Comparison of ENCODE assay signal across 1 cellular context in the genomic region with DNA sequence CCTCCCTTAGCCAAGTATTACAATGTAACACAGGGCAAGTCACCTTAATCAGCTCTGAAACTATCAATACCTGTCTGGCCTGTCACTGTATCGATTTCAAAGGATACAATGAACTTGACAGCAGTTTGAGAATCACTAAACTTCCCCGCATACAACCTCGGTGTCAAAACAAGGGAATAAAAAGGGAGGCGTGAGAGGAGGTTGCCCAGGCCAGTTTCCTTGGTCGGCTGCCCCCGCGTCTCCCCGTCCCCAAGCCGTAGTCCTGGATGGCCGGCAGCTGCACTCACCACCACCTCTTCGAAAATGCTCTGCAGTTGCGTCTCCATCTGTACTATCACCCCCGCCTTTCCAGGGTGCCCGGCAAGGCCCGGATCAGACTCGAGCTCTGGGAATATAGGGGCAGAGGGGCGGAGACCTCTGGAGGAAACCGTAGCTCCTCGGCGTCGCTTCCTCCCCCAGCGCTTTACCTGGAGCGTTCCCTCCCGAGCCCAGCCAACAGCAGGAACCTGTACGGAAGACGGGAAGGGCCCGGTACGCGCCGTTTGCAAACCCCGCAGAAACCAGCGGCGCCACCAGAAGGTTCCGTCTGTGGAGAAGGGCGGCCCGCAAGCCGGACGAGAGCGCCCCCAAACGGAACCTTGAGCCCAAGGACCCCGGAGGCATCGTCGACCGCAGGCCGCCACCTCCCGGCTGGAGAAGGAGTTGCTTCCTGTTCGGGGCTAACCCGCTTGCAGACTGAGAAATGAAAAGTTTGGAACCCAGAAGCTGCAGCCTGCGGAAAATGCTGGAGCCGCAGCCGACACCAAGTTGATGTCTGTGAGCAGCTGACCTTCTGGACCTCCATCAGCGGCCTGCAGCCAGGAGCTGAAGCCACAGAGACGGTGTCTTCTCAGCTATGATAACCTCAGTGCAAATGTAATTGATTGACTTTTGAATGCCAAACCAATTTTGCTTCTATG.
TF ChIP-seq lines count a peak whose summit lies in the region.

A gene with protein sequence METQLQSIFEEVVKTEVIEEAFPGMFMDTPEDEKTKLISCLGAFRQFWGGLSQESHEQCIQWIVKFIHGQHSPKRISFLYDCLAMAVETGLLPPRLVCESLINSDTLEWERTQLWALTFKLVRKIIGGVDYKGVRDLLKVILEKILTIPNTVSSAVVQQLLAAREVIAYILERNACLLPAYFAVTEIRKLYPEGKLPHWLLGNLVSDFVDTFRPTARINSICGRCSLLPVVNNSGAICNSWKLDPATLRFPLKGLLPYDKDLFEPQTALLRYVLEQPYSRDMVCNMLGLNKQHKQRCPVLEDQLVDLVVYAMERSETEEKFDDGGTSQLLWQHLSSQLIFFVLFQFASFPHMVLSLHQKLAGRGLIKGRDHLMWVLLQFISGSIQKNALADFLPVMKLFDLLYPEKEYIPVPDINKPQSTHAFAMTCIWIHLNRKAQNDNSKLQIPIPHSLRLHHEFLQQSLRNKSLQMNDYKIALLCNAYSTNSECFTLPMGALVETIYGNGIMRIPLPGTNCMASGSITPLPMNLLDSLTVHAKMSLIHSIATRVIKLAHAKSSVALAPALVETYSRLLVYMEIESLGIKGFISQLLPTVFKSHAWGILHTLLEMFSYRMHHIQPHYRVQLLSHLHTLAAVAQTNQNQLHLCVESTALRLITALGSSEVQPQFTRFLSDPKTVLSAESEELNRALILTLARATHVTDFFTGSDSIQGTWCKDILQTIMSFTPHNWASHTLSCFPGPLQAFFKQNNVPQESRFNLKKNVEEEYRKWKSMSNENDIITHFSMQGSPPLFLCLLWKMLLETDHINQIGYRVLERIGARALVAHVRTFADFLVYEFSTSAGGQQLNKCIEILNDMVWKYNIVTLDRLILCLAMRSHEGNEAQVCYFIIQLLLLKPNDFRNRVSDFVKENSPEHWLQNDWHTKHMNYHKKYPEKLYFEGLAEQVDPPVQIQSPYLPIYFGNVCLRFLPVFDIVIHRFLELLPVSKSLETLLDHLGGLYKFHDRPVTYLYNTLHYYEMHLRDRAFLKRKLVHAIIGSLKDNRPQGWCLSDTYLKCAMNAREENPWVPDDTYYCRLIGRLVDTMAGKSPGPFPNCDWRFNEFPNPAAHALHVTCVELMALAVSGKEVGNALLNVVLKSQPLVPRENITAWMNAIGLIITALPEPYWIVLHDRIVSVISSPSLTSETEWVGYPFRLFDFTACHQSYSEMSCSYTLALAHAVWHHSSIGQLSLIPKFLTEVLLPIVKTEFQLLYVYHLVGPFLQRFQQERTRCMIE (N-terminal part only) (minus strand): TSS at position 519 of the 959 bp plus-strand sequence. CDS start 193 bp downstream, at position 326.

TF ChIP-seq in HepG2, 621 proteins besides CTCF, POLR2A, EP300 and RAD21 (continued from another document and continues in another):
- TF ChIP-seq, protein P1, sequence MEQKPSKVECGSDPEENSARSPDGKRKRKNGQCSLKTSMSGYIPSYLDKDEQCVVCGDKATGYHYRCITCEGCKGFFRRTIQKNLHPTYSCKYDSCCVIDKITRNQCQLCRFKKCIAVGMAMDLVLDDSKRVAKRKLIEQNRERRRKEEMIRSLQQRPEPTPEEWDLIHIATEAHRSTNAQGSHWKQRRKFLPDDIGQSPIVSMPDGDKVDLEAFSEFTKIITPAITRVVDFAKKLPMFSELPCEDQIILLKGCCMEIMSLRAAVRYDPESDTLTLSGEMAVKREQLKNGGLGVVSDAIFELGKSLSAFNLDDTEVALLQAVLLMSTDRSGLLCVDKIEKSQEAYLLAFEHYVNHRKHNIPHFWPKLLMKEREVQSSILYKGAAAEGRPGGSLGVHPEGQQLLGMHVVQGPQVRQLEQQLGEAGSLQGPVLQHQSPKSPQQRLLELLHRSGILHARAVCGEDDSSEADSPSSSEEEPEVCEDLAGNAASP (CRISPR knock-in tag; IDR thresholded peaks at IDR 0.05; ENCODE audit: borderline replicate concordance) = peak; percentile 80
- TF ChIP-seq, protein P2, sequence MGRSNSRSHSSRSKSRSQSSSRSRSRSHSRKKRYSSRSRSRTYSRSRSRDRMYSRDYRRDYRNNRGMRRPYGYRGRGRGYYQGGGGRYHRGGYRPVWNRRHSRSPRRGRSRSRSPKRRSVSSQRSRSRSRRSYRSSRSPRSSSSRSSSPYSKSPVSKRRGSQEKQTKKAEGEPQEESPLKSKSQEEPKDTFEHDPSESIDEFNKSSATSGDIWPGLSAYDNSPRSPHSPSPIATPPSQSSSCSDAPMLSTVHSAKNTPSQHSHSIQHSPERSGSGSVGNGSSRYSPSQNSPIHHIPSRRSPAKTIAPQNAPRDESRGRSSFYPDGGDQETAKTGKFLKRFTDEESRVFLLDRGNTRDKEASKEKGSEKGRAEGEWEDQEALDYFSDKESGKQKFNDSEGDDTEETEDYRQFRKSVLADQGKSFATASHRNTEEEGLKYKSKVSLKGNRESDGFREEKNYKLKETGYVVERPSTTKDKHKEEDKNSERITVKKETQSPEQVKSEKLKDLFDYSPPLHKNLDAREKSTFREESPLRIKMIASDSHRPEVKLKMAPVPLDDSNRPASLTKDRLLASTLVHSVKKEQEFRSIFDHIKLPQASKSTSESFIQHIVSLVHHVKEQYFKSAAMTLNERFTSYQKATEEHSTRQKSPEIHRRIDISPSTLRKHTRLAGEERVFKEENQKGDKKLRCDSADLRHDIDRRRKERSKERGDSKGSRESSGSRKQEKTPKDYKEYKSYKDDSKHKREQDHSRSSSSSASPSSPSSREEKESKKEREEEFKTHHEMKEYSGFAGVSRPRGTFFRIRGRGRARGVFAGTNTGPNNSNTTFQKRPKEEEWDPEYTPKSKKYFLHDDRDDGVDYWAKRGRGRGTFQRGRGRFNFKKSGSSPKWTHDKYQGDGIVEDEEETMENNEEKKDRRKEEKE (IDR thresholded peaks at IDR 0.05) = no peak
- peak; percentile 96 for TF ChIP-seq PITX1 (CRISPR knock-in tag; IDR thresholded peaks at IDR 0.05)
- TF ChIP-seq, protein P3, sequence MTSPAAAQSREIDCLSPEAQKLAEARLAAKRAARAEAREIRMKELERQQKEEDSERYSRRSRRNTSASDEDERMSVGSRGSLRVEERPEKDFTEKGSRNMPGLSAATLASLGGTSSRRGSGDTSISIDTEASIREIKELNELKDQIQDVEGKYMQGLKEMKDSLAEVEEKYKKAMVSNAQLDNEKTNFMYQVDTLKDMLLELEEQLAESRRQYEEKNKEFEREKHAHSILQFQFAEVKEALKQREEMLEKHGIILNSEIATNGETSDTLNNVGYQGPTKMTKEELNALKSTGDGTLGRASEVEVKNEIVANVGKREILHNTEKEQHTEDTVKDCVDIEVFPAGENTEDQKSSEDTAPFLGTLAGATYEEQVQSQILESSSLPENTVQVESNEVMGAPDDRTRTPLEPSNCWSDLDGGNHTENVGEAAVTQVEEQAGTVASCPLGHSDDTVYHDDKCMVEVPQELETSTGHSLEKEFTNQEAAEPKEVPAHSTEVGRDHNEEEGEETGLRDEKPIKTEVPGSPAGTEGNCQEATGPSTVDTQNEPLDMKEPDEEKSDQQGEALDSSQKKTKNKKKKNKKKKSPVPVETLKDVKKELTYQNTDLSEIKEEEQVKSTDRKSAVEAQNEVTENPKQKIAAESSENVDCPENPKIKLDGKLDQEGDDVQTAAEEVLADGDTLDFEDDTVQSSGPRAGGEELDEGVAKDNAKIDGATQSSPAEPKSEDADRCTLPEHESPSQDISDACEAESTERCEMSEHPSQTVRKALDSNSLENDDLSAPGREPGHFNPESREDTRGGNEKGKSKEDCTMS (CRISPR knock-in tag; conservative IDR thresholded peaks at IDR 0.05) = peak; percentile 92
- peak; percentile 97 for TF ChIP-seq DR1 (CRISPR knock-in tag; IDR thresholded peaks at IDR 0.05)
- TF ChIP-seq, protein P4, sequence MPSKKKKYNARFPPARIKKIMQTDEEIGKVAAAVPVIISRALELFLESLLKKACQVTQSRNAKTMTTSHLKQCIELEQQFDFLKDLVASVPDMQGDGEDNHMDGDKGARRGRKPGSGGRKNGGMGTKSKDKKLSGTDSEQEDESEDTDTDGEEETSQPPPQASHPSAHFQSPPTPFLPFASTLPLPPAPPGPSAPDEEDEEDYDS (CRISPR knock-in tag; IDR thresholded peaks at IDR 0.05) = peak; percentile 84
- TF ChIP-seq ZNF761 (CRISPR knock-in tag; conservative IDR thresholded peaks at IDR 0.05) = peak; percentile 100
- TF ChIP-seq POLR2AphosphoS5 (IDR thresholded peaks at IDR 0.05; ENCODE audit: low read depth, low read length) = peak; percentile 80
- TF ChIP-seq, protein P5, sequence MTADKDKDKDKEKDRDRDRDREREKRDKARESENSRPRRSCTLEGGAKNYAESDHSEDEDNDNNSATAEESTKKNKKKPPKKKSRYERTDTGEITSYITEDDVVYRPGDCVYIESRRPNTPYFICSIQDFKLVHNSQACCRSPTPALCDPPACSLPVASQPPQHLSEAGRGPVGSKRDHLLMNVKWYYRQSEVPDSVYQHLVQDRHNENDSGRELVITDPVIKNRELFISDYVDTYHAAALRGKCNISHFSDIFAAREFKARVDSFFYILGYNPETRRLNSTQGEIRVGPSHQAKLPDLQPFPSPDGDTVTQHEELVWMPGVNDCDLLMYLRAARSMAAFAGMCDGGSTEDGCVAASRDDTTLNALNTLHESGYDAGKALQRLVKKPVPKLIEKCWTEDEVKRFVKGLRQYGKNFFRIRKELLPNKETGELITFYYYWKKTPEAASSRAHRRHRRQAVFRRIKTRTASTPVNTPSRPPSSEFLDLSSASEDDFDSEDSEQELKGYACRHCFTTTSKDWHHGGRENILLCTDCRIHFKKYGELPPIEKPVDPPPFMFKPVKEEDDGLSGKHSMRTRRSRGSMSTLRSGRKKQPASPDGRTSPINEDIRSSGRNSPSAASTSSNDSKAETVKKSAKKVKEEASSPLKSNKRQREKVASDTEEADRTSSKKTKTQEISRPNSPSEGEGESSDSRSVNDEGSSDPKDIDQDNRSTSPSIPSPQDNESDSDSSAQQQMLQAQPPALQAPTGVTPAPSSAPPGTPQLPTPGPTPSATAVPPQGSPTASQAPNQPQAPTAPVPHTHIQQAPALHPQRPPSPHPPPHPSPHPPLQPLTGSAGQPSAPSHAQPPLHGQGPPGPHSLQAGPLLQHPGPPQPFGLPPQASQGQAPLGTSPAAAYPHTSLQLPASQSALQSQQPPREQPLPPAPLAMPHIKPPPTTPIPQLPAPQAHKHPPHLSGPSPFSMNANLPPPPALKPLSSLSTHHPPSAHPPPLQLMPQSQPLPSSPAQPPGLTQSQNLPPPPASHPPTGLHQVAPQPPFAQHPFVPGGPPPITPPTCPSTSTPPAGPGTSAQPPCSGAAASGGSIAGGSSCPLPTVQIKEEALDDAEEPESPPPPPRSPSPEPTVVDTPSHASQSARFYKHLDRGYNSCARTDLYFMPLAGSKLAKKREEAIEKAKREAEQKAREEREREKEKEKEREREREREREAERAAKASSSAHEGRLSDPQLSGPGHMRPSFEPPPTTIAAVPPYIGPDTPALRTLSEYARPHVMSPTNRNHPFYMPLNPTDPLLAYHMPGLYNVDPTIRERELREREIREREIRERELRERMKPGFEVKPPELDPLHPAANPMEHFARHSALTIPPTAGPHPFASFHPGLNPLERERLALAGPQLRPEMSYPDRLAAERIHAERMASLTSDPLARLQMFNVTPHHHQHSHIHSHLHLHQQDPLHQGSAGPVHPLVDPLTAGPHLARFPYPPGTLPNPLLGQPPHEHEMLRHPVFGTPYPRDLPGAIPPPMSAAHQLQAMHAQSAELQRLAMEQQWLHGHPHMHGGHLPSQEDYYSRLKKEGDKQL (CRISPR knock-in tag; IDR thresholded peaks at IDR 0.05; ENCODE audit: low read depth) = peak; percentile 77; the same call in 1 of the 2 replicates
- TF ChIP-seq ZFP82 (CRISPR knock-in tag; IDR thresholded peaks at IDR 0.05; ENCODE audit: borderline replicate concordance) = peak; percentile 99
- TF ChIP-seq, protein P6, sequence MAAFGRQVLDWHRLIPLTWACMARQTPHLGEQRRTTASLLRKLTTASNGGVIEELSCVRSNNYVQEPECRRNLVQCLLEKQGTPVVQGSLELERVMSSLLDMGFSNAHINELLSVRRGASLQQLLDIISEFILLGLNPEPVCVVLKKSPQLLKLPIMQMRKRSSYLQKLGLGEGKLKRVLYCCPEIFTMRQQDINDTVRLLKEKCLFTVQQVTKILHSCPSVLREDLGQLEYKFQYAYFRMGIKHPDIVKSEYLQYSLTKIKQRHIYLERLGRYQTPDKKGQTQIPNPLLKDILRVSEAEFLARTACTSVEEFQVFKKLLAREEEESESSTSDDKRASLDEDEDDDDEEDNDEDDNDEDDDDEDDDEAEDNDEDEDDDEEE (CRISPR knock-in tag; IDR thresholded peaks at IDR 0.05) = peak; percentile 81
- peak; percentile 95; the same call in 1 of the 2 replicates for TF ChIP-seq ZNF775 (CRISPR knock-in tag; IDR thresholded peaks at IDR 0.05; ENCODE audit: borderline replicate concordance)
- peak; percentile 100 for TF ChIP-seq XRCC5 (optimal IDR thresholded peaks at IDR 0.05; ENCODE audit: low read length)
- peak; percentile 99 for TF ChIP-seq GABPA (IDR thresholded peaks at IDR 0.05; ENCODE audit: low read depth, low read length)
- peak; percentile 99 for TF ChIP-seq GABPA (CRISPR knock-in tag; IDR thresholded peaks at IDR 0.05; ENCODE audit: low read depth)
- TF ChIP-seq ZNF746 (CRISPR knock-in tag; IDR thresholded peaks at IDR 0.05) = 0 out of 2 replicates have a peak, but pooled peaks have one; percentile 83
- TF ChIP-seq, protein P7, sequence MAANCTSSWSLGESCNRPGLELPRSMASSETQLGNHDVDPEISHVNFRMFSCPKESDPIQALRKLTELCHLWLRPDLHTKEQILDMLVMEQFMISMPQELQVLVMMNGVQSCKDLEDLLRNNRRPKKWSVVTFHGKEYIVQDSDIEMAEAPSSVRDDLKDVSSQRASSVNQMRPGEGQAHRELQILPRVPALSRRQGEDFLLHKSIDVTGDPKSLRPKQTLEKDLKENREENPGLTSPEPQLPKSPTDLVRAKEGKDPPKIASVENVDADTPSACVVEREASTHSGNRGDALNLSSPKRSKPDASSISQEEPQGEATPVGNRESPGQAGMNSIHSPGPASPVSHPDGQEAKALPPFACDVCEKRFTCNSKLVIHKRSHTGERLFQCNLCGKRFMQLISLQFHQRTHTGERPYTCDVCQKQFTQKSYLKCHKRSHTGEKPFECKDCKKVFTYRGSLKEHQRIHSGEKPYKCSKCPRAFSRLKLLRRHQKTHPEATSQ (CRISPR knock-in tag; IDR thresholded peaks at IDR 0.05; ENCODE audit: borderline replicate concordance) = peak; percentile 100
- TF ChIP-seq ZNF672 (CRISPR knock-in tag; IDR thresholded peaks at IDR 0.05) = no peak; the same call in none of the 2 replicates
- TF ChIP-seq, protein P8, sequence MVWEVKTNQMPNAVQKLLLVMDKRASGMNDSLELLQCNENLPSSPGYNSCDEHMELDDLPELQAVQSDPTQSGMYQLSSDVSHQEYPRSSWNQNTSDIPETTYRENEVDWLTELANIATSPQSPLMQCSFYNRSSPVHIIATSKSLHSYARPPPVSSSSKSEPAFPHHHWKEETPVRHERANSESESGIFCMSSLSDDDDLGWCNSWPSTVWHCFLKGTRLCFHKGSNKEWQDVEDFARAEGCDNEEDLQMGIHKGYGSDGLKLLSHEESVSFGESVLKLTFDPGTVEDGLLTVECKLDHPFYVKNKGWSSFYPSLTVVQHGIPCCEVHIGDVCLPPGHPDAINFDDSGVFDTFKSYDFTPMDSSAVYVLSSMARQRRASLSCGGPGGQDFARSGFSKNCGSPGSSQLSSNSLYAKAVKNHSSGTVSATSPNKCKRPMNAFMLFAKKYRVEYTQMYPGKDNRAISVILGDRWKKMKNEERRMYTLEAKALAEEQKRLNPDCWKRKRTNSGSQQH (CRISPR knock-in tag; IDR thresholded peaks at IDR 0.05; ENCODE audit: low read depth) = peak; percentile 92; the same call in 1 of the 2 replicates
